8 cellular contexts compared by ENCODE assay signal in the genomic region with DNA sequence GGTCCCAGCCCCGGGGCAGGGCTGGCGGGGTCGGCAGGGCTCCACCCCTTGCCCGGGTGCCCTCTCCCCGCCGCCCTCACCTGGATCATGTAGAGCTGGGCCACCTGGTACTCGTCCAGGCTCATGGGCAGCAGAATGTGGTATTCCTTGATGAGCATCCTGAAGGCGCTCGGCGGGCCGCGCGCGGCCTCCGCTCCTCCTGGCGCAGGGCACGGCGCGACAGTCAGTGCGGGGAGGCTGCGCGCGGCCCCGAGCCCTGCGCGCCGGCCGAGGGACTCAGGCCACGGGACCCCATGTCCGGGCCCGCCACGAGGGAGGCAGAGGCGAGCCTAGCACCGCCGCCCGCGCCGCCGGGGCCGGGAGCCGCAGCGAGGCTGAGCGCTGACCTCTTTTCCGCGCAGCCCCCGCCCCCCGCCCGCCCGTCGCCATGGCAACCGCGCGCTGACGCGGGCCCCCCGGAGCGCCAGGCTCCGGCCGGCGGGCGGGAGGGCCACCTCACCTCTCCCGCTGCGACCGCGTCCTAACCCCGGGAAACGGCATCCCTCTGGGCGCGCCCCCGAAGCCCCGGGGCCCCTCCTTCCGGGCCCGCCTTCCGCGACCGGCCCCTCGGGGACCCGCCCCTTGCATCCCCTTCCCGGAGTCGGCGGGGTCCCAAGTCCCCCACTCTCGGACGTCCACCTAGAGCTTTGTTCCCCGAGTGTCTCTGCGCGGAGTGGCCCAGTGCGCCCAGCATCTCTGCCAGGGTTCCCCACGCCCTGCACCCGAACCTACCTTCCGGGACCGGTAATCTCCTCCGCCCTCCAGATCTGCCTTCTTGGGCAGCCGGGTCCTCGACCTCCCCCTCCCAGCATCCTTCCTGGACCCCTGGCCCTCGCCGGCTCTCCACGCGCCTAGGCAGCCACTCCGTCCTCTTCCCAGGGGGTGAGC. TPM values are rescaled to one million over a fixed set of nuclear protein-coding genes. Genes with fewer than 3 reads are reported as not detected.
DNase-seq lines count a peak whose midpoint lies in the region; ATAC-seq and TF ChIP-seq lines count a peak whose summit lies in the region.

No MANE protein-coding gene starts in this region.

- H3K36me3 ChIP-seq in HUES48 (ENCODE audit: control insufficient read depth, insufficient read depth, low read length), result peaks cover 25% of the 10 kb centered on the region

- H3K9ac ChIP-seq in HUES48 (ENCODE audit: low read depth, low read length), result no peak overlapping the region

- H3K4me1 Mint-ChIP-seq in CD14-positive monocyte (peaks cover 48% of the 10 kb centered on the region), activated B cell treated with CpG ODN at 0.5 μM for 24 hours (peaks cover 51% of the 10 kb centered on the region), endothelial cell (ENCODE audit: unreplicated experiment) (peaks cover 17% of the 10 kb centered on the region), nephron (peaks cover 26% of the 10 kb centered on the region)

- H3K4me1 ChIP-seq in HUES48 (ENCODE audit: control insufficient read depth, insufficient read depth, low read length), result peaks cover 18% of the 10 kb centered on the region

- H3K4me3 Mint-ChIP-seq in CD14-positive monocyte (peak overlapping the region; percentile 92 to 94), activated B cell treated with CpG ODN at 0.5 μM for 24 hours (peak overlapping the region; percentile 90), endothelial cell (ENCODE audit: unreplicated experiment) (peak overlapping the region; percentile 81), nephron (peak overlapping the region; percentile 85 to 87 (median 87))

- H3K27me3 ChIP-seq in HUES48 (ENCODE audit: control insufficient read depth, insufficient read depth, low read length), result peaks cover 7% of the 10 kb centered on the region; the same call in 1 of the 2 replicates

- peak overlapping the region; percentile 85 for H3K4me3 ChIP-seq in HUES48 (ENCODE audit: low read depth, low read length)

- POLR2A ChIA-PET in activated B cell treated with CpG ODN at 0.5 μM for 24 hours (lab: Charles Lee), result interaction anchor here (0.5 to 2.8 kb wide), 14 partner anchors 11 to 378 kb away, joined by 3 to 45 read pairs (median 6); a partner anchor contains a TSS

- CTCF ChIA-PET in activated B cell treated with CpG ODN at 0.5 μM for 24 hours (lab: Charles Lee), result interaction anchor here (1.2 to 1.3 kb wide), 2 partner anchors 112 to 153 kb away, joined by 3 to 4 read pairs; a partner anchor contains a TSS

- H3K27me3 Mint-ChIP-seq in CD14-positive monocyte (ENCODE audit: low read depth in 3 of 3) (peaks cover 0 to 9% (median 0%) of the 10 kb centered on the region in 3 donors), activated B cell treated with CpG ODN at 0.5 μM for 24 hours (no peaks in the 10 kb centered on the region), endothelial cell (ENCODE audit: unreplicated experiment) (peaks cover 11% of the 10 kb centered on the region), nephron (ENCODE audit: low read depth) (peaks cover 21% of the 10 kb centered on the region)

- H3K9me3 ChIP-seq in HUES48 (ENCODE audit: control insufficient read depth, insufficient read depth, low read length), result no peaks in the 10 kb centered on the region

- H3K9me3 Mint-ChIP-seq in CD14-positive monocyte (peaks cover 0 to 1% (median 0%) of the 10 kb centered on the region in 7 donors), activated B cell treated with CpG ODN at 0.5 μM for 24 hours (no peaks in the 10 kb centered on the region), endothelial cell (ENCODE audit: unreplicated experiment) (no peaks in the 10 kb centered on the region), nephron (no peaks in the 10 kb centered on the region)

- intact Hi-C loops in CD14-positive monocyte (cut with micrococcal nuclease), result loop anchor here (2.0 to 10.0 kb wide), 3 partner anchors 37 to 229 kb away; a partner anchor contains a TSS
- intact Hi-C loops in activated B cell treated with CpG ODN at 0.5 μM for 24 hours (cut with micrococcal nuclease), result no loop called here

- H3K27ac ChIP-seq in HUES48 (ENCODE audit: low read depth, low read length), result peak overlapping the region; percentile 75

- TF ChIP-seq CTCF in CD14-positive monocyte (IDR thresholded peaks at IDR 0.05) (no peak), activated B cell treated with CpG ODN at 0.5 μM for 24 hours (IDR thresholded peaks at IDR 0.05) (no peak), endothelial cell (IDR thresholded peaks at IDR 0.05; ENCODE audit: unreplicated experiment) (no peak), nephron (IDR thresholded peaks at IDR 0.05; ENCODE audit: unreplicated experiment in 3 of 3) (no peak)

- peak overlapping the region; percentile 77 to 96 (median 91) for H3K27ac Mint-ChIP-seq in CD14-positive monocyte
- peak overlapping the region; percentile 74 for H3K27ac Mint-ChIP-seq in activated B cell treated with CpG ODN at 0.5 μM for 24 hours
- H3K27ac Mint-ChIP-seq in endothelial cell (ENCODE audit: unreplicated experiment), result no peak overlapping the region
- H3K27ac Mint-ChIP-seq in nephron, result no peak overlapping the region

- peak; percentile 48 for DNase-seq in CD14-positive monocyte (ENCODE audit: low spot score)
- peak; percentile 36 for DNase-seq in activated B cell treated with CpG ODN at 0.5 μM for 24 hours
- peak; percentile 37 for DNase-seq in endothelial cell (ENCODE audit: low spot score)
- DNase-seq in NCI-H2107 treated with DMSO at 0.1 percent for 48 hours (lab: John Stamatoyannopoulos, UW; ENCODE audit: unreplicated experiment), result no peak
- DNase-seq in globus pallidus (ENCODE audit: low spot score), result no peak

- H3K36me3 Mint-ChIP-seq in CD14-positive monocyte (peaks cover 37 to 53% of the 10 kb centered on the region in 2 donors), activated B cell treated with CpG ODN at 0.5 μM for 24 hours (ENCODE audit: low read depth) (peaks cover 48% of the 10 kb centered on the region), endothelial cell (ENCODE audit: low read depth, unreplicated experiment) (peaks cover 11% of the 10 kb centered on the region), nephron (ENCODE audit: low read depth) (peaks cover 10% of the 10 kb centered on the region)

- ATAC-seq in activated B cell treated with CpG ODN at 0.5 μM for 24 hours (ENCODE audit: low read depth) (no peak), GM18858 (IDR thresholded peaks at IDR 0.05; ENCODE audit: unreplicated experiment) (no peak)

RNA-seq across cellular contexts. Expression of a gene that starts 0.9 kb away (rescaled TPM):
- 10 to 100 TPM; 11.7 to 22.2 TPM for polyA plus RNA-seq in CD14-positive monocyte
- total RNA-seq in activated B cell treated with CpG ODN at 0.5 μM for 24 hours (103 and 111 TPM in 2 replicates), endothelial cell (ENCODE audit: unreplicated experiment) (11.5 TPM)

RNA-seq across cellular contexts. Expression of a gene that starts 3.7 kb away (rescaled TPM):
- polyA plus RNA-seq in CD14-positive monocyte, result 10 to 100 TPM; 78.5 to 80.2 TPM
- total RNA-seq in activated B cell treated with CpG ODN at 0.5 μM for 24 hours (67.1 and 68.5 TPM in 2 replicates), endothelial cell (ENCODE audit: unreplicated experiment) (27.8 TPM)

RNA-seq across cellular contexts. Expression of a gene that starts 19.0 kb away (rescaled TPM):
- polyA plus RNA-seq in CD14-positive monocyte, result not detected
- total RNA-seq in activated B cell treated with CpG ODN at 0.5 μM for 24 hours (not detected in 2 replicates), endothelial cell (ENCODE audit: unreplicated experiment) (not detected)

RNA-seq across cellular contexts. Expression of a gene that starts 21.5 kb away (rescaled TPM):
- 10 to 100 TPM; 76.7 to 99.3 TPM for polyA plus RNA-seq in CD14-positive monocyte
- total RNA-seq in activated B cell treated with CpG ODN at 0.5 μM for 24 hours, result 108 and 114 TPM in 2 replicates
- 32.9 TPM for total RNA-seq in endothelial cell (ENCODE audit: unreplicated experiment)

RNA-seq across cellular contexts. Expression of a gene that starts 35.2 kb away (rescaled TPM):
- 100 to 1,000 TPM in 1 of 2 donors, 10 to 100 TPM in 1; 76.8 to 104 TPM for polyA plus RNA-seq in CD14-positive monocyte
- total RNA-seq in activated B cell treated with CpG ODN at 0.5 μM for 24 hours (76.0 and 83.5 TPM in 2 replicates), endothelial cell (ENCODE audit: unreplicated experiment) (47.4 TPM)

Comparison
In these comparisons a context has a peak if more than half of its experiments do, and no peak if none do; other contexts are left out.
1. DNase-seq: peak in CD14-positive monocyte (single experiment), activated B cell treated with CpG ODN at 0.5 μM for 24 hours (single experiment) and endothelial cell (single experiment); none in NCI-H2107 treated with DMSO at 0.1 percent for 48 hours (single experiment) and globus pallidus (single experiment).
2. H3K27ac Mint-ChIP-seq: peak in CD14-positive monocyte (7 of 7) and activated B cell treated with CpG ODN at 0.5 μM for 24 hours (single experiment); none in endothelial cell (single experiment) and nephron (0 of 3).
3. Peak in every context shown above with its lines, with median percentiles within 50 percentile points of each other: H3K4me3 Mint-ChIP-seq.